ENCODE assay signal across 19 cellular contexts in genomic region chr18:3773303-3773702, GRCh38.
DNase-seq lines count a peak whose midpoint lies in the region; ATAC-seq and TF ChIP-seq lines count a peak whose summit lies in the region.
"Had no signal": no experiment of that assay in that cellular context is flagged by ENCODE, and none has a peak within 500 bp of the region (broad histone marks: within the 10 kb centered on the region; RNA-seq: fewer than 3 reads in every experiment).

No MANE protein-coding gene starts in this region.

- no peaks in the 10 kb centered on the region for H3K9me2 ChIP-seq in PC-3 (replicated peaks; ENCODE audit: low read length)

- CTCF ChIA-PET in PC-3 (lab: Charles Lee): interaction anchor here (0.6 kb wide), 1 partner anchor 15 kb away, joined by 3 read pairs; no protein-coding TSS in a partner anchor
- CTCF ChIA-PET in activated CD4-positive, alpha-beta T cell treated with anti-CD3 and anti-CD28 coated beads, Interleukin-2, amount 10 ng/mL, durations not matched to agents 7 days and 5 days (lab: Charles Lee): interaction anchor here (1.2 kb wide), 1 partner anchor 222 kb away, joined by 3 read pairs; no protein-coding TSS in a partner anchor

- H3K9me3 Mint-ChIP-seq in activated CD4-positive, alpha-beta T cell treated with anti-CD3 and anti-CD28 coated beads, Interleukin-2, amount 10 ng/mL, durations not matched to agents 7 days and 5 days: no peaks in the 10 kb centered on the region
- H3K9me3 Mint-ChIP-seq: activated T-cell treated with anti-CD3 and anti-CD28 coated beads, Interleukin-2, amount 50 U/mL, for 72 hours; immature natural killer cell; stimulated activated naive CD8-positive, alpha-beta T cell treated with anti-CD3 and anti-CD28 coated beads, Interleukin-15, Interleukin-2, amounts not matched to agents 100 ng/mL and 50 ng/mL, for 24 hours had no signal

- H3K79me2 ChIP-seq in PC-3 (ENCODE audit: low read length): no peaks in the 10 kb centered on the region

- no peak overlapping the region for H3K4me3 Mint-ChIP-seq in activated CD4-positive, alpha-beta T cell treated with anti-CD3 and anti-CD28 coated beads, Interleukin-2, amount 10 ng/mL, durations not matched to agents 7 days and 5 days
- H3K4me3 Mint-ChIP-seq: activated T-cell treated with anti-CD3 and anti-CD28 coated beads, Interleukin-2, amount 50 U/mL, for 72 hours; dendritic cell treated with granulocyte-macrophage colony-stimulating factor and Interleukin-4, amounts not matched to agents 40 ng/mL and 50 ng/mL, for 4 days; immature natural killer cell; stimulated activated naive CD8-positive, alpha-beta T cell treated with anti-CD3 and anti-CD28 coated beads, Interleukin-15, Interleukin-2, amounts not matched to agents 100 ng/mL and 50 ng/mL, for 24 hours had no signal

- H3K27ac ChIP-seq in cardiac muscle cell: no peak overlapping the region
- no peak overlapping the region for H3K27ac ChIP-seq in PC-3 (ENCODE audit: low read length)
- H3K27ac ChIP-seq: spleen, vagina had no signal

- H3K9me3 ChIP-seq in cardiac muscle cell (ENCODE audit: low read depth) (no peaks in the 10 kb centered on the region), PC-3 (ENCODE audit: low read length) (no peaks in the 10 kb centered on the region)
- H3K9me3 ChIP-seq: spleen, vagina had no signal

- peaks cover 24% of the 10 kb centered on the region for H3K27me3 Mint-ChIP-seq in activated CD4-positive, alpha-beta T cell treated with anti-CD3 and anti-CD28 coated beads, Interleukin-2, amount 10 ng/mL, durations not matched to agents 7 days and 5 days

- H3K36me3 ChIP-seq in cardiac muscle cell (no peaks in the 10 kb centered on the region), PC-3 (ENCODE audit: low read depth, low read length) (no peaks in the 10 kb centered on the region)
- H3K36me3 ChIP-seq: spleen, vagina had no signal

- H3K4me3 ChIP-seq in cardiac muscle cell (no peak overlapping the region), PC-3 (ENCODE audit: low read length) (no peak overlapping the region), fibroblast of the aortic adventitia (ENCODE audit: low read depth, low read length) (no peak overlapping the region)
- H3K4me3 ChIP-seq: K562, spleen, vagina had no signal

- no peak overlapping the region for H3K4me2 ChIP-seq in PC-3 (ENCODE audit: low read length)

- BruUV-seq in PC-3 (replicated peaks; lab: Mats Ljungman, UMichigan): no TSS peak

- peaks cover 12% of the 10 kb centered on the region for H3K4me1 Mint-ChIP-seq in activated CD4-positive, alpha-beta T cell treated with anti-CD3 and anti-CD28 coated beads, Interleukin-2, amount 10 ng/mL, durations not matched to agents 7 days and 5 days

- H3K9ac ChIP-seq in PC-3 (ENCODE audit: low read length): no peak overlapping the region

- DNase-seq in cardiac muscle cell (ENCODE audit: low read depth in 1 of 2, low spot score in 1 of 2) (no peak), left cardiac atrium (no peak), PC-3 (peak; percentile 57), fibroblast of the aortic adventitia (ENCODE audit: low read depth) (peak; percentile 32), globus pallidus (ENCODE audit: low spot score) (no peak)
- no peak for DNase-seq in activated CD4-positive, alpha-beta T cell treated with anti-CD3 and anti-CD28 coated beads, Interleukin-2, amount 10 ng/mL, durations not matched to agents 7 days and 5 days
- DNase-seq in effector CD8-positive, alpha-beta T cell (lab: John Stamatoyannopoulos, UW): no peak
- DNase-seq: GOT3, immature natural killer cell, NCI-H1105 treated with DMSO at 0.1 percent for 48 hours, NCI-H524 treated with DMSO at 0.1 percent for 48 hours, Right ventricle myocardium superior, spleen had no signal

- no peak overlapping the region for H3K27ac Mint-ChIP-seq in activated CD4-positive, alpha-beta T cell treated with anti-CD3 and anti-CD28 coated beads, Interleukin-2, amount 10 ng/mL, durations not matched to agents 7 days and 5 days
- H3K27ac Mint-ChIP-seq: activated T-cell treated with anti-CD3 and anti-CD28 coated beads, Interleukin-2, amount 50 U/mL, for 72 hours; dendritic cell treated with granulocyte-macrophage colony-stimulating factor and Interleukin-4, amounts not matched to agents 40 ng/mL and 50 ng/mL, for 4 days; immature natural killer cell; stimulated activated naive CD8-positive, alpha-beta T cell treated with anti-CD3 and anti-CD28 coated beads, Interleukin-15, Interleukin-2, amounts not matched to agents 100 ng/mL and 50 ng/mL, for 24 hours had no signal

- H3K4me1 ChIP-seq in cardiac muscle cell (ENCODE audit: low read depth) (no peaks in the 10 kb centered on the region), PC-3 (ENCODE audit: insufficient read depth, low read length) (peaks cover 21% of the 10 kb centered on the region)

- POLR2A ChIA-PET in PC-3 (lab: Charles Lee; ENCODE audit: unreplicated experiment): no interaction called here
- POLR2A ChIA-PET in activated CD4-positive, alpha-beta T cell treated with anti-CD3 and anti-CD28 coated beads, Interleukin-2, amount 10 ng/mL, durations not matched to agents 7 days and 5 days (lab: Charles Lee): no interaction called here

- ATAC-seq in left cardiac atrium: no peak
- peak; percentile 36; the same call in 1 of the 2 replicates for ATAC-seq in PC-3
- no peak for ATAC-seq in GM21390 (IDR thresholded peaks at IDR 0.05; ENCODE audit: unreplicated experiment)
- ATAC-seq: activated T-cell treated with anti-CD3 and anti-CD28 coated beads, Interleukin-2, amount 50 U/mL, for 72 hours had no signal

- no peaks in the 10 kb centered on the region for H3K36me3 Mint-ChIP-seq in activated CD4-positive, alpha-beta T cell treated with anti-CD3 and anti-CD28 coated beads, Interleukin-2, amount 10 ng/mL, durations not matched to agents 7 days and 5 days (ENCODE audit: low read depth)
- H3K36me3 Mint-ChIP-seq: immature natural killer cell had no signal

- TF ChIP-seq CTCF in cardiac muscle cell (IDR thresholded peaks at IDR 0.05; ENCODE audit: low read depth, low read length) (peak; percentile 4), PC-3 (conservative IDR thresholded peaks at IDR 0.05; ENCODE audit: low read depth, low read length) (peak; percentile 19; the same call in 1 of the 2 replicates), fibroblast of the aortic adventitia (IDR thresholded peaks at IDR 0.05; ENCODE audit: insufficient read depth, low read length) (peak; percentile 45)

- H4K20me1 ChIP-seq in PC-3 (ENCODE audit: low read length): no peaks in the 10 kb centered on the region

- no peak overlapping the region for H2AFZ ChIP-seq in PC-3 (ENCODE audit: low read length)

- no peaks in the 10 kb centered on the region for H3K27me3 ChIP-seq in cardiac muscle cell
- peaks cover 22% of the 10 kb centered on the region; the same call in 1 of the 2 replicates for H3K27me3 ChIP-seq in PC-3 (ENCODE audit: low read length)
- H3K27me3 ChIP-seq: vagina had no signal

- intact Hi-C loops in left cardiac atrium (cut with DNase I) (loop anchor here (5.0 to 10.0 kb wide), 4 partner anchors 91 to 294 kb away; no protein-coding TSS in a partner anchor), PC-3 (cut with micrococcal nuclease) (loop anchor here (5.0 kb wide), 1 partner anchor 491 kb away; no protein-coding TSS in a partner anchor)

- H3F3A ChIP-seq in PC-3 (ENCODE audit: low read length, unreplicated experiment): no peaks in the 10 kb centered on the region

Comparison
In these comparisons a context has a peak if more than half of its experiments do, and no peak if none do; other contexts are left out.
1. DNase-seq: peak in PC-3 (single experiment) and fibroblast of the aortic adventitia (single experiment); none in cardiac muscle cell (0 of 2), left cardiac atrium (single experiment), globus pallidus (single experiment), activated CD4-positive, alpha-beta T cell treated with anti-CD3 and anti-CD28 coated beads, Interleukin-2, amount 10 ng/mL, durations not matched to agents 7 days and 5 days (single experiment) and effector CD8-positive, alpha-beta T cell (single experiment).
2. Peak in every context shown above with its lines, with median percentiles within 50 percentile points of each other: CTCF ChIP-seq.